20 cellular contexts compared by ENCODE assay signal in the genomic region with DNA sequence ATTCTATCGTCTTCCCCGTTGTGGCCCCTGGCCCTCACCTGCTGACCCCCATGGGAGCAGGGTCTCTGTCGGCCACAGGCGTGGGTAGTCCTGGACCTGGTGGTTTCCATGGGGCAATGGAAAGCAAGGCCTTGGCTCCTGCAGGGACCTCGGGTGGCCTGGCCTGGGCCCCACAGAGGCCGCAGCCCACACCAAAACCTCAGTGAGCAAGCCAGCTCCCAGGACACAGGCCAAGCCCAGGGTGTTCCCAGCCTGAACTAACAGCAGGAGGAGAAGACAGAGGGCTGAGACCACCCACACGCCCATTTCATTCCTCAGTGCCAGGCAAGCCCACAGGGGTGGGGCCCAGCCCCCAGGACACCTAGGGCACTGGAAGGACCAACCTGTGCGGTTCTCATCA. TPM values are rescaled to one million over a fixed set of nuclear protein-coding genes. Genes with fewer than 3 reads are reported as not detected.
A peak's percentile ranks its signal among the peaks of the same experiment; 100 is the strongest.
DNase-seq lines count a peak whose midpoint lies in the region; ATAC-seq and TF ChIP-seq lines count a peak whose summit lies in the region.
"Had no signal": no experiment of that assay in that cellular context is flagged by ENCODE, and none has a peak within 500 bp of the region (broad histone marks: within the 10 kb centered on the region; RNA-seq: fewer than 3 reads in every experiment).

No MANE protein-coding gene starts in this region.

- DNase-seq in activated CD4-positive, alpha-beta T cell treated with anti-CD3 and anti-CD28 coated beads, Interleukin-2, amount 10 ng/mL, durations not matched to agents 7 days and 5 days: no peak
- no peak for DNase-seq in activated CD4-positive, alpha-beta T cell treated with anti-CD3 and anti-CD28 coated beads for 36 hours
- peak; percentile 16 for DNase-seq in D341Med (ENCODE audit: low spot score)
- DNase-seq in osteoblast (ENCODE audit: insufficient read length, low spot score, missing footprints): peak; percentile 55
- DNase-seq in GM23338 (ENCODE audit: low spot score): no peak
- DNase-seq: 8988T, DMS79 treated with DMSO at 0.1 percent for 48 hours, GM23248, HCEC 1CT, Kasumi-1, NCI-H1694 treated with DMSO at 0.1 percent for 48 hours, NCI-H2081 treated with DMSO at 0.1 percent for 48 hours, NCI-H2171 treated with DMSO at 0.1 percent for 48 hours, NCI-H524 treated with DMSO at 0.1 percent for 48 hours, NCI-H82, Right ventricle myocardium superior had no signal

- no peaks in the 10 kb centered on the region for H3K27me3 ChIP-seq in osteoblast (ENCODE audit: insufficient read depth, low read length)
- no peaks in the 10 kb centered on the region for H3K27me3 ChIP-seq in GM23338 (ENCODE audit: insufficient read depth)

- H4K20me1 ChIP-seq in osteoblast (ENCODE audit: insufficient read depth, low read length) (peaks cover 14% of the 10 kb centered on the region), GM23338 (replicated peaks; ENCODE audit: insufficient read depth) (peaks cover 12% of the 10 kb centered on the region; the same call in 1 of the 2 replicates)

- ATAC-seq in activated CD4-positive, alpha-beta T cell treated with anti-CD3 and anti-CD28 coated beads for 36 hours: no peak
- ATAC-seq in HG03280 (IDR thresholded peaks at IDR 0.05; ENCODE audit: unreplicated experiment): no peak
- ATAC-seq in GM23338: no peak
- no peak for ATAC-seq in GM19455 (IDR thresholded peaks at IDR 0.05; ENCODE audit: unreplicated experiment)
- ATAC-seq: GM12878 had no signal

- H3K9me3 ChIP-seq in osteoblast (ENCODE audit: low read depth, low read length): no peaks in the 10 kb centered on the region

- no peaks in the 10 kb centered on the region for H3K9me3 Mint-ChIP-seq in activated CD4-positive, alpha-beta T cell treated with anti-CD3 and anti-CD28 coated beads, Interleukin-2, amount 10 ng/mL, durations not matched to agents 7 days and 5 days
- no peaks in the 10 kb centered on the region for H3K9me3 Mint-ChIP-seq in activated CD4-positive, alpha-beta T cell treated with anti-CD3 and anti-CD28 coated beads for 36 hours (ENCODE audit: low read depth)
- H3K9me3 Mint-ChIP-seq in GM23338: no peaks in the 10 kb centered on the region

- no peak for TF ChIP-seq CTCF in osteoblast (IDR thresholded peaks at IDR 0.05; ENCODE audit: extremely low read depth, low read depth, low read length)
- TF ChIP-seq CTCF in GM23338 (conservative IDR thresholded peaks at IDR 0.05; ENCODE audit: low read depth in 2 of 2): no peak

- H3K9me2 ChIP-seq in GM23338 (ENCODE audit: insufficient read depth): no peaks in the 10 kb centered on the region

- H3K4me3 Mint-ChIP-seq in activated CD4-positive, alpha-beta T cell treated with anti-CD3 and anti-CD28 coated beads, Interleukin-2, amount 10 ng/mL, durations not matched to agents 7 days and 5 days: no peak overlapping the region
- no peak overlapping the region for H3K4me3 Mint-ChIP-seq in activated CD4-positive, alpha-beta T cell treated with anti-CD3 and anti-CD28 coated beads for 36 hours
- H3K4me3 Mint-ChIP-seq in GM23338: no peak overlapping the region

- H3F3A ChIP-seq in GM23338 (replicated peaks; ENCODE audit: low read depth): no peaks in the 10 kb centered on the region

- H3K4me2 ChIP-seq in osteoblast (ENCODE audit: insufficient read depth, low read length): no peak overlapping the region
- no peak overlapping the region for H3K4me2 ChIP-seq in GM23338

- H3K36me3 ChIP-seq in osteoblast (ENCODE audit: insufficient read depth, low read length) (peaks cover 6% of the 10 kb centered on the region), GM23338 (ENCODE audit: insufficient read depth) (no peaks in the 10 kb centered on the region)

- H3K27me3 Mint-ChIP-seq in activated CD4-positive, alpha-beta T cell treated with anti-CD3 and anti-CD28 coated beads, Interleukin-2, amount 10 ng/mL, durations not matched to agents 7 days and 5 days: peaks cover 2% of the 10 kb centered on the region
- H3K27me3 Mint-ChIP-seq in activated CD4-positive, alpha-beta T cell treated with anti-CD3 and anti-CD28 coated beads for 36 hours: no peaks in the 10 kb centered on the region
- H3K27me3 Mint-ChIP-seq in GM23338 (ENCODE audit: insufficient read depth, low read depth, poor library complexity): peaks cover 13% of the 10 kb centered on the region

- peak overlapping the region; percentile 4 for H3K27ac Mint-ChIP-seq in activated CD4-positive, alpha-beta T cell treated with anti-CD3 and anti-CD28 coated beads, Interleukin-2, amount 10 ng/mL, durations not matched to agents 7 days and 5 days
- H3K27ac Mint-ChIP-seq in activated CD4-positive, alpha-beta T cell treated with anti-CD3 and anti-CD28 coated beads for 36 hours: no peak overlapping the region
- no peak overlapping the region for H3K27ac Mint-ChIP-seq in GM23338

- intact Hi-C loops in activated CD4-positive, alpha-beta T cell treated with anti-CD3 and anti-CD28 coated beads for 36 hours (cut with DNase I, micrococcal nuclease): no loop called here

- no peaks in the 10 kb centered on the region for H3K79me2 ChIP-seq in osteoblast (ENCODE audit: insufficient read depth, low read length)
- H3K79me2 ChIP-seq in GM23338 (replicated peaks; ENCODE audit: insufficient read depth): no peaks in the 10 kb centered on the region

- H3K4me1 Mint-ChIP-seq in activated CD4-positive, alpha-beta T cell treated with anti-CD3 and anti-CD28 coated beads, Interleukin-2, amount 10 ng/mL, durations not matched to agents 7 days and 5 days: peaks cover 29% of the 10 kb centered on the region
- peaks cover 17% of the 10 kb centered on the region for H3K4me1 Mint-ChIP-seq in activated CD4-positive, alpha-beta T cell treated with anti-CD3 and anti-CD28 coated beads for 36 hours
- H3K4me1 Mint-ChIP-seq in GM23338: no peaks in the 10 kb centered on the region

- peak overlapping the region; percentile 47 for H3K27ac ChIP-seq in cingulate gyrus (ENCODE audit: low read depth, low read length)
- H3K27ac ChIP-seq in osteoblast (ENCODE audit: low read depth, low read length): no peak overlapping the region
- H3K27ac ChIP-seq in GM23338 (ENCODE audit: low read depth): no peak overlapping the region
- H3K27ac ChIP-seq: GM23248 had no signal

- peaks cover 30% of the 10 kb centered on the region for H3K4me1 ChIP-seq in osteoblast (ENCODE audit: insufficient read depth, low read length)
- no peaks in the 10 kb centered on the region for H3K4me1 ChIP-seq in GM23338 (ENCODE audit: insufficient read depth)

- H3K4me3 ChIP-seq in osteoblast (ENCODE audit: insufficient read depth, low read length) (no peak overlapping the region), GM23338 (no peak overlapping the region)
- H3K4me3 ChIP-seq: GM12878, GM23248 had no signal

- CTCF ChIA-PET in activated CD4-positive, alpha-beta T cell treated with anti-CD3 and anti-CD28 coated beads, Interleukin-2, amount 10 ng/mL, durations not matched to agents 7 days and 5 days (lab: Charles Lee): interaction anchor here (0.6 to 1.6 kb wide), 6 partner anchors 40 to 88 kb away, joined by 3 to 8 read pairs (median 4); no protein-coding TSS in a partner anchor
- CTCF ChIA-PET in activated CD4-positive, alpha-beta T cell treated with anti-CD3 and anti-CD28 coated beads for 36 hours (lab: Charles Lee): interaction anchor here (0.6 to 0.9 kb wide), 2 partner anchors 68 to 80 kb away, joined by 3 read pairs; no protein-coding TSS in a partner anchor

- POLR2A ChIA-PET in activated CD4-positive, alpha-beta T cell treated with anti-CD3 and anti-CD28 coated beads, Interleukin-2, amount 10 ng/mL, durations not matched to agents 7 days and 5 days (lab: Charles Lee): no interaction called here
- POLR2A ChIA-PET in activated CD4-positive, alpha-beta T cell treated with anti-CD3 and anti-CD28 coated beads for 36 hours (lab: Charles Lee): no interaction called here

- H2AFZ ChIP-seq in osteoblast (ENCODE audit: low read length): no peak overlapping the region
- no peak overlapping the region for H2AFZ ChIP-seq in GM23338
- H2AFZ ChIP-seq: GM23248 had no signal

- no peaks in the 10 kb centered on the region for H3K36me3 Mint-ChIP-seq in activated CD4-positive, alpha-beta T cell treated with anti-CD3 and anti-CD28 coated beads, Interleukin-2, amount 10 ng/mL, durations not matched to agents 7 days and 5 days (ENCODE audit: low read depth)
- peaks cover 2% of the 10 kb centered on the region for H3K36me3 Mint-ChIP-seq in activated CD4-positive, alpha-beta T cell treated with anti-CD3 and anti-CD28 coated beads for 36 hours (ENCODE audit: low read depth)
- H3K36me3 Mint-ChIP-seq in GM23338 (ENCODE audit: low read depth): no peaks in the 10 kb centered on the region; the same call in 2 of the 3 replicates

RNA-seq across cellular contexts. Expression of a gene that starts 16.9 kb away (rescaled TPM):
- total RNA-seq in activated CD4-positive, alpha-beta T cell treated with anti-CD3 and anti-CD28 coated beads, Interleukin-2, amount 10 ng/mL, durations not matched to agents 7 days and 5 days: 1 to 10 TPM; 4.7 to 6.7 TPM
- total RNA-seq in activated CD4-positive, alpha-beta T cell treated with anti-CD3 and anti-CD28 coated beads for 36 hours: 1 to 10 TPM; 3.8 to 6.3 TPM
- 11.9 and 13.0 TPM in 2 replicates for total RNA-seq in osteoblast
- 7.0 and 7.7 TPM in 2 replicates for total RNA-seq in GM23338 (2014; rRNA removed; shearing (Covaris generic))
- polyA plus RNA-seq in GM23338 (2016; fragmentation: Nextera tagmentation; extraction: Ambion mirVana): 1.2 and 1.4 TPM in 2 replicates

RNA-seq across cellular contexts. Expression of a gene that starts 25.6 kb away (rescaled TPM):
- total RNA-seq in activated CD4-positive, alpha-beta T cell treated with anti-CD3 and anti-CD28 coated beads, Interleukin-2, amount 10 ng/mL, durations not matched to agents 7 days and 5 days: 10 to 100 TPM; 25.3 to 25.9 TPM
- total RNA-seq in activated CD4-positive, alpha-beta T cell treated with anti-CD3 and anti-CD28 coated beads for 36 hours: 10 to 100 TPM; 20.2 to 30.8 TPM
- total RNA-seq in osteoblast: 6.5 and 8.3 TPM in 2 replicates
- total RNA-seq in GM23338 (2014; rRNA removed; shearing (Covaris generic)): 11.6 and 16.1 TPM in 2 replicates
- 13.1 and 14.3 TPM in 2 replicates for polyA plus RNA-seq in GM23338 (2016; fragmentation: Nextera tagmentation; extraction: Ambion mirVana)

RNA-seq across cellular contexts. Expression of a gene that starts 31.1 kb away (rescaled TPM):
- total RNA-seq in activated CD4-positive, alpha-beta T cell treated with anti-CD3 and anti-CD28 coated beads, Interleukin-2, amount 10 ng/mL, durations not matched to agents 7 days and 5 days: 100 to 1,000 TPM; 160 to 180 TPM
- 100 to 1,000 TPM; 141 to 163 TPM for total RNA-seq in activated CD4-positive, alpha-beta T cell treated with anti-CD3 and anti-CD28 coated beads for 36 hours
- total RNA-seq in osteoblast: 117 and 118 TPM in 2 replicates
- 68.7 and 85.5 TPM in 2 replicates for total RNA-seq in GM23338 (2014; rRNA removed; shearing (Covaris generic))
- 169 and 176 TPM in 2 replicates for polyA plus RNA-seq in GM23338 (2016; fragmentation: Nextera tagmentation; extraction: Ambion mirVana)

RNA-seq across cellular contexts. Expression of a gene that starts 53.5 kb away (rescaled TPM):
- total RNA-seq in activated CD4-positive, alpha-beta T cell treated with anti-CD3 and anti-CD28 coated beads, Interleukin-2, amount 10 ng/mL, durations not matched to agents 7 days and 5 days: 10 to 100 TPM; 23.0 to 23.7 TPM
- total RNA-seq in activated CD4-positive, alpha-beta T cell treated with anti-CD3 and anti-CD28 coated beads for 36 hours: 10 to 100 TPM in 1 of 2 experiments, 1 to 10 TPM in 1; 9.4 to 11.4 TPM
- 19.2 and 20.6 TPM in 2 replicates for total RNA-seq in osteoblast
- 10.4 and 10.9 TPM in 2 replicates for total RNA-seq in GM23338 (2014; rRNA removed; shearing (Covaris generic))
- polyA plus RNA-seq in GM23338 (2016; fragmentation: Nextera tagmentation; extraction: Ambion mirVana): 6.7 and 6.8 TPM in 2 replicates

Comparison
In these comparisons a context has a peak if more than half of its experiments do, and no peak if none do; other contexts are left out.
1. DNase-seq: peak in D341Med (single experiment) and osteoblast (single experiment); none in activated CD4-positive, alpha-beta T cell treated with anti-CD3 and anti-CD28 coated beads, Interleukin-2, amount 10 ng/mL, durations not matched to agents 7 days and 5 days (single experiment), activated CD4-positive, alpha-beta T cell treated with anti-CD3 and anti-CD28 coated beads for 36 hours (single experiment) and GM23338 (single experiment).